ENCODE assay signal across 11 cellular contexts in the genomic region with DNA sequence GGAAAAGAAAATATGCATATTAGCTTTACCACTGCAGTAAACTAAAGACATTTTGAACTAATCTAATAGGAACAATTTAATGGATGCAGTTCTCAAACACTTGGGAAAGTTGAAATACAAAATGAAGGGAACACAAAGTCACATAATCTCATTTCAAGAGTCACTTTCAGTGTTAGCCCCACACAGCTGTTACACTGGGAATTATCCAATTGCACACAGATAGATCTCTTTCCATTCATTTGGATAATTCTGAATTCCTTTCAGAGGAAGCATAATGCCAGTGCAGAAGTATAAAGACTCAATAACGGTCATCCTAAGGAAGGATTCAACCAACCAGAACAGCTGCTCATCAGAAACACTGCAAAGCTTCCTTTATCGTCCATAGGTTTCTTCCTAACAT.
DNase-seq lines count a peak whose midpoint lies in the region.
"Had no signal": no experiment of that assay in that cellular context is flagged by ENCODE, and none has a peak within 500 bp of the region (broad histone marks: within the 10 kb centered on the region; RNA-seq: fewer than 3 reads in every experiment).

No MANE protein-coding gene starts in this region.

- DNase-seq in caudate nucleus (lab: John Stamatoyannopoulos, UW) (no peak), inferior parietal cortex (ENCODE audit: extremely low spot score) (peak; percentile 53), pons (ENCODE audit: low spot score) (peak; percentile 83), retina (no peak), islet precursor cell (no peak)
- DNase-seq in activated CD8-positive, alpha-beta memory T cell treated with anti-CD3 and anti-CD28 coated beads for 24 hours: no peak
- DNase-seq: BE2C; CD4-positive, alpha-beta memory T cell; DMS79 had no signal

- peak overlapping the region; percentile 48 for H3K27ac ChIP-seq in caudate nucleus (ENCODE audit: low read depth, low read length)
- H3K27ac ChIP-seq: A549, C4-2B had no signal

Comparison
In these comparisons a context has a peak if more than half of its experiments do, and no peak if none do; other contexts are left out.
1. DNase-seq: peak in inferior parietal cortex (single experiment) and pons (single experiment); none in caudate nucleus (0 of 61), retina (single experiment), activated CD8-positive, alpha-beta memory T cell treated with anti-CD3 and anti-CD28 coated beads for 24 hours (single experiment) and islet precursor cell (single experiment).